In the genomic region with DNA sequence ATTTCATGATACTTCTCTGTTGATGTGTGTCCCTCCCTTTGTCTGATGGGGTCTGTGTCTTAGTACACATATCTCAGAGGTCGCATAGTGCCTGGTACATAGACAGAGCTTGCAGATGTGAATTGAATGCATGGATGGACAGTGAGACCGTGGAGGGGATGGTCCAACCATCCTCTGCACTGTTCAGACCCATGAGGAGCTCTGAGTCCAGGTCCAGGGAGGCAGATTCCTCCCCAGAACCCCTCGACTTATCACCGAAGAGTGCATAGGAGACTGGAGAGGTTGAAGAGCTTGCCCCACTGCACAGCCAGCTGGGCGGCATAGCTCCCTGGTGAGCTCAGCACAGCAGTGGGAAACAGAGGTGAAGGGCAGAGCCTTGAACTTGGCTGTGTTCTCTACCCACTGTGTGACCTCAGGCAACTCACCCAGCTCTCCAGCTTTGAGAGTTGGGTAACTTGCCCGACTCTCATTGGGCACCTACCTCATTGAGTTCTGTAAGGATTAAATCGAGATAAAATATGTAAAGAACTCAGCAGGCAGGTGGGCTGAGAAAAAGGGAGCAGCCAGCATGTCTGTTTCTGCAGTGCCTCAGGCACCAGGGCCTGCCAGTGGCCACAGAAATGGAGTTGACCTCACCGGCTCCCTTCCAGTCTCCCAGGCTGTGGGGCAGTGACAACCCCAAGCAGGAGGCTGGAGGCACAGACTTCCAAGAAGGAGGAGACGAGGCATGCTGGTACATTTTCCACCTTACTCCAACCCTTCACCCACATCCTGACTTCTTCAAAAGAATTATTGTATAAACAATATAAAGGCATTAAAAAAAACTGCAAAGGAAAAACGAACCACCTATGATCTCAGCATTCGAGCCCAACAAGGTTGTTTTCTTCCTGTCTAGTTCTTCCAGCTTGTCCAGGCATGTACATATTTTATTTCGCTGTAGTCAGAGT, we compare ENCODE assay signal across 13 cellular contexts. TPM values are rescaled to one million over a fixed set of nuclear protein-coding genes. Genes with fewer than 3 reads are reported as not detected.
DNase-seq lines count a peak whose midpoint lies in the region; ATAC-seq and TF ChIP-seq lines count a peak whose summit lies in the region.
"Had no signal": no experiment of that assay in that cellular context is flagged by ENCODE, and none has a peak within 500 bp of the region (broad histone marks: within the 10 kb centered on the region; RNA-seq: fewer than 3 reads in every experiment).

No MANE protein-coding gene starts in this region.

- intact Hi-C loops in left lung (cut with DNase I): no loop called here

- H3K4me3 Mint-ChIP-seq in type B pancreatic cell: peak overlapping the region; percentile 29
- H3K4me3 Mint-ChIP-seq: endodermal cell, H9 had no signal

- H3K9ac ChIP-seq in SK-N-SH: no peak overlapping the region

- TF ChIP-seq RAD21 in SK-N-SH (IDR thresholded peaks at IDR 0.05; ENCODE audit: low read length): no peak

- DNase-seq in SK-N-SH: no peak
- DNase-seq in T47D (ENCODE audit: low read depth in 1 of 2, low spot score in 1 of 2): peak; percentile 97 to 99
- DNase-seq in left lung: peak in 1 of 2 donors; percentile 78
- DNase-seq in type B pancreatic cell (ENCODE audit: extremely low spot score, unreplicated experiment): no peak
- no peak for DNase-seq in NCI-H774 (lab: John Stamatoyannopoulos, UW)
- no peak for DNase-seq in activated CD4-positive, CD25-positive, alpha-beta regulatory T cell treated with anti-CD3 and anti-CD28 coated beads, Interleukin-2, amount 50 U/mL, for 72 hours
- no peak for DNase-seq in DMS114 treated with DMSO at 0.1 percent for 48 hours (lab: John Stamatoyannopoulos, UW; ENCODE audit: unreplicated experiment)
- DNase-seq: ACHN; activated CD4-positive, CD25-positive, alpha-beta regulatory T cell; endodermal cell; H9 had no signal

- no peak overlapping the region for H3K4me2 ChIP-seq in SK-N-SH

- peaks cover 0 to 7% of the 10 kb centered on the region in 2 experiments; a peak in 2 of 4 replicates for H3K4me1 ChIP-seq in SK-N-SH (ENCODE audit: control insufficient read depth in 1 of 2, insufficient read depth in 2 of 2, low read depth in 1 of 2, low read length in 1 of 2)
- peaks cover 0 to 3% of the 10 kb centered on the region in 2 donors for H3K4me1 ChIP-seq in left lung

- POLR2A ChIA-PET in SK-N-SH (lab: Yijun Ruan, JAX): no interaction called here

- no peaks in the 10 kb centered on the region for H3K27me3 Mint-ChIP-seq in type B pancreatic cell

- peaks cover 5% of the 10 kb centered on the region for H3K4me1 Mint-ChIP-seq in type B pancreatic cell (ENCODE audit: unreplicated experiment)

- H3K9me3 ChIP-seq in SK-N-SH (no peaks in the 10 kb centered on the region), left lung (no peaks in the 10 kb centered on the region)

- H2AFZ ChIP-seq in SK-N-SH (ENCODE audit: low read depth): no peak overlapping the region

- CTCF ChIA-PET in SK-N-SH (lab: Yijun Ruan, JAX): no interaction called here

- H3K9me2 ChIP-seq in SK-N-SH: no peaks in the 10 kb centered on the region

- no peak for TF ChIP-seq CTCF in SK-N-SH (IDR thresholded peaks at IDR 0.05)
- no peak for TF ChIP-seq CTCF in left lung (IDR thresholded peaks at IDR 0.05)
- TF ChIP-seq CTCF in type B pancreatic cell (conservative IDR thresholded peaks at IDR 0.05): no peak

- peak; percentile 36; the same call in 2 of the 3 replicates for ATAC-seq in SK-N-SH treated with all-trans-retinoic acid at 6 μM for 48 hours
- ATAC-seq in left lung: peak; percentile 97
- ATAC-seq: activated naive CD4-positive, alpha-beta T cell treated with anti-CD3 and anti-CD28 coated beads, Interleukin-2, amount 50 U/mL, for 72 hours had no signal

- H3K27ac ChIP-seq in SK-N-SH (ENCODE audit: low read depth in 2 of 2, low read length in 1 of 2): no peak overlapping the region
- peak overlapping the region; percentile 55 to 82 for H3K27ac ChIP-seq in left lung

- H3K36me3 ChIP-seq in SK-N-SH (replicated peaks in 1 of 2; ENCODE audit: control insufficient read depth in 1 of 2, insufficient read depth in 2 of 2, low read length in 1 of 2): no peaks in the 10 kb centered on the region
- no peaks in the 10 kb centered on the region for H3K36me3 ChIP-seq in left lung

- no peak for TF ChIP-seq EP300 in SK-N-SH (IDR thresholded peaks at IDR 0.05; ENCODE audit: borderline replicate concordance in 1 of 2, low read depth in 1 of 2, low read length in 1 of 2)

- in situ Hi-C loops in T47D (cut with HindIII; ENCODE audit: low pct_unique_long_range_greater_than_20kb, low sequenced_read_pairs): no loop called here

- H3K27ac Mint-ChIP-seq in type B pancreatic cell: peak overlapping the region; percentile 89
- H3K27ac Mint-ChIP-seq: endodermal cell had no signal

- no peaks in the 10 kb centered on the region for H4K20me1 ChIP-seq in SK-N-SH (ENCODE audit: insufficient read depth)

- H3K27me3 ChIP-seq in SK-N-SH (ENCODE audit: insufficient read depth): no peaks in the 10 kb centered on the region
- H3K27me3 ChIP-seq in left lung: no peaks in the 10 kb centered on the region

- no peak overlapping the region for H3K4me3 ChIP-seq in SK-N-SH (ENCODE audit: low read depth in 2 of 2, low read length in 1 of 2)
- no peak overlapping the region for H3K4me3 ChIP-seq in left lung

- H3F3A ChIP-seq in SK-N-SH (replicated peaks; ENCODE audit: insufficient read depth): no peaks in the 10 kb centered on the region

- H3K9me3 Mint-ChIP-seq in type B pancreatic cell: no peaks in the 10 kb centered on the region
- H3K9me3 Mint-ChIP-seq: activated naive CD4-positive, alpha-beta T cell treated with anti-CD3 and anti-CD28 coated beads, Interleukin-2, amount 50 U/mL, for 72 hours; endodermal cell; H9 had no signal

- 52% methylated on average over 11 of the region's 12 CpGs for WGBS in SK-N-SH (ENCODE audit: low lambda C conversion rate)

- no peaks in the 10 kb centered on the region for H3K79me2 ChIP-seq in SK-N-SH (ENCODE audit: insufficient read depth)

- H3K36me3 Mint-ChIP-seq in type B pancreatic cell: no peaks in the 10 kb centered on the region
- H3K36me3 Mint-ChIP-seq: activated naive CD4-positive, alpha-beta T cell treated with anti-CD3 and anti-CD28 coated beads, Interleukin-2, amount 50 U/mL, for 72 hours had no signal

TF ChIP-seq in SK-N-SH treated with all-trans-retinoic acid at 6 μM for 48 hours, 23 proteins besides CTCF, POLR2A, EP300 and RAD21 (continues in another document):
- no peak for TF ChIP-seq ZNF70 (CRISPR knock-in tag; IDR thresholded peaks at IDR 0.05)
- TF ChIP-seq, protein P1, sequence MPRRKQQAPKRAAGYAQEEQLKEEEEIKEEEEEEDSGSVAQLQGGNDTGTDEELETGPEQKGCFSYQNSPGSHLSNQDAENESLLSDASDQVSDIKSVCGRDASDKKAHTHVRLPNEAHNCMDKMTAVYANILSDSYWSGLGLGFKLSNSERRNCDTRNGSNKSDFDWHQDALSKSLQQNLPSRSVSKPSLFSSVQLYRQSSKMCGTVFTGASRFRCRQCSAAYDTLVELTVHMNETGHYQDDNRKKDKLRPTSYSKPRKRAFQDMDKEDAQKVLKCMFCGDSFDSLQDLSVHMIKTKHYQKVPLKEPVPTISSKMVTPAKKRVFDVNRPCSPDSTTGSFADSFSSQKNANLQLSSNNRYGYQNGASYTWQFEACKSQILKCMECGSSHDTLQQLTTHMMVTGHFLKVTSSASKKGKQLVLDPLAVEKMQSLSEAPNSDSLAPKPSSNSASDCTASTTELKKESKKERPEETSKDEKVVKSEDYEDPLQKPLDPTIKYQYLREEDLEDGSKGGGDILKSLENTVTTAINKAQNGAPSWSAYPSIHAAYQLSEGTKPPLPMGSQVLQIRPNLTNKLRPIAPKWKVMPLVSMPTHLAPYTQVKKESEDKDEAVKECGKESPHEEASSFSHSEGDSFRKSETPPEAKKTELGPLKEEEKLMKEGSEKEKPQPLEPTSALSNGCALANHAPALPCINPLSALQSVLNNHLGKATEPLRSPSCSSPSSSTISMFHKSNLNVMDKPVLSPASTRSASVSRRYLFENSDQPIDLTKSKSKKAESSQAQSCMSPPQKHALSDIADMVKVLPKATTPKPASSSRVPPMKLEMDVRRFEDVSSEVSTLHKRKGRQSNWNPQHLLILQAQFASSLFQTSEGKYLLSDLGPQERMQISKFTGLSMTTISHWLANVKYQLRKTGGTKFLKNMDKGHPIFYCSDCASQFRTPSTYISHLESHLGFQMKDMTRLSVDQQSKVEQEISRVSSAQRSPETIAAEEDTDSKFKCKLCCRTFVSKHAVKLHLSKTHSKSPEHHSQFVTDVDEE (CRISPR knock-in tag; IDR thresholded peaks at IDR 0.05): no peak
- TF ChIP-seq ZFP3 (CRISPR knock-in tag; IDR thresholded peaks at IDR 0.05): no peak
- TF ChIP-seq ESRRG (CRISPR knock-in tag; IDR thresholded peaks at IDR 0.05): no peak

TF ChIP-seq in SK-N-SH, 30 proteins besides CTCF, POLR2A, EP300 and RAD21:
- TF ChIP-seq REST (IDR thresholded peaks at IDR 0.05; ENCODE audit: low read depth, low read length): no peak
- TF ChIP-seq TAF1 (IDR thresholded peaks at IDR 0.05; ENCODE audit: borderline replicate concordance, low read depth, low read length): no peak
- TF ChIP-seq RXRA (IDR thresholded peaks at IDR 0.05; ENCODE audit: borderline replicate concordance, low read depth): no peak

RNA-seq across cellular contexts. Expression of gene TFRC, which starts 54.1 kb away (rescaled TPM):
- polyA plus RNA-seq in SK-N-SH (2012; rRNA removed): 35.0 and 53.5 TPM in 2 replicates
- polyA plus RNA-seq in SK-N-SH (2012; cell fraction: cytosol; rRNA removed): 57.0 and 58.6 TPM in 2 replicates
- polyA plus RNA-seq in SK-N-SH (2012; cell fraction: nucleus; rRNA removed): 18.8 and 46.6 TPM in 2 replicates
- total RNA-seq in left lung: 100 to 1,000 TPM; 190 to 327 TPM
- total RNA-seq in type B pancreatic cell (ENCODE audit: low replicate concordance): 140 and 247 TPM in 2 replicates

Comparison
In these comparisons a context has a peak if more than half of its experiments do, and no peak if none do; other contexts are left out.
1. DNase-seq: peak in T47D (2 of 2); none in SK-N-SH (single experiment), type B pancreatic cell (single experiment), NCI-H774 (single experiment), activated CD4-positive, CD25-positive, alpha-beta regulatory T cell treated with anti-CD3 and anti-CD28 coated beads, Interleukin-2, amount 50 U/mL, for 72 hours (single experiment) and DMS114 treated with DMSO at 0.1 percent for 48 hours (single experiment).
2. H3K27ac ChIP-seq: peak in left lung (2 of 2); none in SK-N-SH (0 of 2).